ENCODE assay signal across 8 cellular contexts in genomic region chr1:202888204-202888506, GRCh38. TPM values are rescaled to one million over a fixed set of nuclear protein-coding genes. Genes with fewer than 3 reads are reported as not detected.
DNase-seq lines count a peak whose midpoint lies in the region; ATAC-seq lines count a peak whose summit lies in the region.

No MANE protein-coding gene starts in this region.

- intact Hi-C loops in activated CD4-positive, alpha-beta T cell treated with anti-CD3 and anti-CD28 coated beads, Interleukin-2, amount 10 ng/mL, durations not matched to agents 24 days and 14 days (cut with micrococcal nuclease): loop anchor here (2.0 to 5.0 kb wide), 3 partner anchors 81 to 541 kb away; partner anchors contain the start of gene PPP1R12B

- no peaks in the 10 kb centered on the region for H3K9me3 ChIP-seq in iPS-15b (ENCODE audit: control insufficient read depth, insufficient read depth, low read length)

- peaks cover 2% of the 10 kb centered on the region for H3K27me3 Mint-ChIP-seq in activated CD4-positive, alpha-beta T cell treated with anti-CD3 and anti-CD28 coated beads, Interleukin-2, amount 10 ng/mL, durations not matched to agents 24 days and 14 days
- no peaks in the 10 kb centered on the region for H3K27me3 Mint-ChIP-seq in activated CD8-positive, alpha-beta T cell treated with anti-CD3 and anti-CD28 coated beads, Interleukin-2, amount 10 ng/mL, durations not matched to agents 7 days and 5 days (ENCODE audit: low read depth)
- H3K27me3 Mint-ChIP-seq in stimulated activated naive CD8-positive, alpha-beta T cell treated with anti-CD3 and anti-CD28 coated beads, Interleukin-15, amount 100 ng/mL, for 72 hours: no peaks in the 10 kb centered on the region

- ATAC-seq in activated CD8-positive, alpha-beta T cell treated with anti-CD3 and anti-CD28 coated beads, Interleukin-2, amount 10 ng/mL, durations not matched to agents 7 days and 5 days: no peak
- no peak for ATAC-seq in stimulated activated naive CD8-positive, alpha-beta T cell treated with anti-CD3 and anti-CD28 coated beads, Interleukin-15, amount 100 ng/mL, for 72 hours
- ATAC-seq in GM18868 (IDR thresholded peaks at IDR 0.05; ENCODE audit: unreplicated experiment) (no peak), HG03280 (IDR thresholded peaks at IDR 0.05; ENCODE audit: unreplicated experiment) (no peak)

- no peak for DNase-seq in activated CD4-positive, alpha-beta T cell treated with anti-CD3 and anti-CD28 coated beads, Interleukin-2, amount 10 ng/mL, durations not matched to agents 24 days and 14 days
- no peak for DNase-seq in activated CD4-positive, alpha-beta T cell treated with anti-CD3 and anti-CD28 coated beads, Interleukin-2, amount 50 U/mL, for 4 hours
- no peak for DNase-seq in activated CD8-positive, alpha-beta T cell treated with anti-CD3 and anti-CD28 coated beads, Interleukin-2, amount 10 ng/mL, durations not matched to agents 7 days and 5 days
- no peak for DNase-seq in stimulated activated naive CD8-positive, alpha-beta T cell treated with anti-CD3 and anti-CD28 coated beads, Interleukin-15, amount 100 ng/mL, for 72 hours
- DNase-seq in anterior cingulate cortex (lab: John Stamatoyannopoulos, UW): no peak

- CTCF ChIA-PET in activated CD8-positive, alpha-beta T cell treated with anti-CD3 and anti-CD28 coated beads, Interleukin-2, amount 10 ng/mL, durations not matched to agents 7 days and 5 days (lab: Charles Lee): interaction anchor here (1.2 kb wide), 2 partner anchors 80 to 112 kb away, joined by 4 to 6 read pairs; partner anchors contain the start of gene CYB5R1

- H3K36me3 Mint-ChIP-seq in activated CD4-positive, alpha-beta T cell treated with anti-CD3 and anti-CD28 coated beads, Interleukin-2, amount 10 ng/mL, durations not matched to agents 24 days and 14 days (ENCODE audit: low read depth): peaks cover 21% of the 10 kb centered on the region
- H3K36me3 Mint-ChIP-seq in activated CD8-positive, alpha-beta T cell treated with anti-CD3 and anti-CD28 coated beads, Interleukin-2, amount 10 ng/mL, durations not matched to agents 7 days and 5 days (ENCODE audit: low read depth): peaks cover 28% of the 10 kb centered on the region

- H3K4me3 ChIP-seq in iPS-15b (ENCODE audit: low read depth, low read length): peak overlapping the region; percentile 97

- peak overlapping the region; percentile 92 for H3K4me3 Mint-ChIP-seq in activated CD4-positive, alpha-beta T cell treated with anti-CD3 and anti-CD28 coated beads, Interleukin-2, amount 10 ng/mL, durations not matched to agents 24 days and 14 days
- peak overlapping the region; percentile 94 for H3K4me3 Mint-ChIP-seq in activated CD8-positive, alpha-beta T cell treated with anti-CD3 and anti-CD28 coated beads, Interleukin-2, amount 10 ng/mL, durations not matched to agents 7 days and 5 days
- H3K4me3 Mint-ChIP-seq in stimulated activated naive CD8-positive, alpha-beta T cell treated with anti-CD3 and anti-CD28 coated beads, Interleukin-15, amount 100 ng/mL, for 72 hours: peak overlapping the region; percentile 87 to 89

- H3K27ac Mint-ChIP-seq in activated CD4-positive, alpha-beta T cell treated with anti-CD3 and anti-CD28 coated beads, Interleukin-2, amount 10 ng/mL, durations not matched to agents 24 days and 14 days: peak overlapping the region; percentile 92
- H3K27ac Mint-ChIP-seq in activated CD8-positive, alpha-beta T cell treated with anti-CD3 and anti-CD28 coated beads, Interleukin-2, amount 10 ng/mL, durations not matched to agents 7 days and 5 days: peak overlapping the region; percentile 91
- H3K27ac Mint-ChIP-seq in stimulated activated naive CD8-positive, alpha-beta T cell treated with anti-CD3 and anti-CD28 coated beads, Interleukin-15, amount 100 ng/mL, for 72 hours: peak overlapping the region; percentile 93 to 94

- H3K9me3 Mint-ChIP-seq in activated CD4-positive, alpha-beta T cell treated with anti-CD3 and anti-CD28 coated beads, Interleukin-2, amount 10 ng/mL, durations not matched to agents 24 days and 14 days: no peaks in the 10 kb centered on the region
- no peaks in the 10 kb centered on the region for H3K9me3 Mint-ChIP-seq in activated CD8-positive, alpha-beta T cell treated with anti-CD3 and anti-CD28 coated beads, Interleukin-2, amount 10 ng/mL, durations not matched to agents 7 days and 5 days (ENCODE audit: insufficient read depth)
- H3K9me3 Mint-ChIP-seq in stimulated activated naive CD8-positive, alpha-beta T cell treated with anti-CD3 and anti-CD28 coated beads, Interleukin-15, amount 100 ng/mL, for 72 hours: no peaks in the 10 kb centered on the region

- H3K27me3 ChIP-seq in iPS-15b (ENCODE audit: control insufficient read depth, insufficient read depth, low read length): no peaks in the 10 kb centered on the region

- peaks cover 24% of the 10 kb centered on the region for H3K4me1 Mint-ChIP-seq in activated CD4-positive, alpha-beta T cell treated with anti-CD3 and anti-CD28 coated beads, Interleukin-2, amount 10 ng/mL, durations not matched to agents 24 days and 14 days
- H3K4me1 Mint-ChIP-seq in activated CD8-positive, alpha-beta T cell treated with anti-CD3 and anti-CD28 coated beads, Interleukin-2, amount 10 ng/mL, durations not matched to agents 7 days and 5 days (ENCODE audit: low read depth): peaks cover 19% of the 10 kb centered on the region
- H3K4me1 Mint-ChIP-seq in stimulated activated naive CD8-positive, alpha-beta T cell treated with anti-CD3 and anti-CD28 coated beads, Interleukin-15, amount 100 ng/mL, for 72 hours: peaks cover 13% of the 10 kb centered on the region

- POLR2A ChIA-PET in activated CD8-positive, alpha-beta T cell treated with anti-CD3 and anti-CD28 coated beads, Interleukin-2, amount 10 ng/mL, durations not matched to agents 7 days and 5 days (lab: Charles Lee): interaction anchor here (0.6 to 2.3 kb wide), 6 partner anchors 30 to 546 kb away, joined by 3 to 12 read pairs (median 4); partner anchors contain the start of genes CYB5R1, KDM5B, KLHL12 and TMEM183A

- peak overlapping the region; percentile 88 for H3K9ac ChIP-seq in iPS-15b (ENCODE audit: low read depth, low read length)

- H3K4me1 ChIP-seq in iPS-15b (ENCODE audit: control insufficient read depth, insufficient read depth, low read length): peaks cover 14% of the 10 kb centered on the region

- H3K36me3 ChIP-seq in iPS-15b (ENCODE audit: control insufficient read depth, insufficient read depth, low read length): peaks cover 2% of the 10 kb centered on the region

RNA-seq across cellular contexts. Expression of gene RABIF, which starts 0.8 kb away (rescaled TPM):
- total RNA-seq in activated CD4-positive, alpha-beta T cell treated with anti-CD3 and anti-CD28 coated beads, Interleukin-2, amount 10 ng/mL, durations not matched to agents 24 days and 14 days: 11.8 and 12.7 TPM in 2 replicates
- 10 to 100 TPM; 13.6 TPM for total RNA-seq in activated CD8-positive, alpha-beta T cell treated with anti-CD3 and anti-CD28 coated beads, Interleukin-2, amount 10 ng/mL, durations not matched to agents 7 days and 5 days

RNA-seq across cellular contexts. Expression of gene KLHL12, which starts 38.9 kb away (rescaled TPM):
- 28.0 and 30.5 TPM in 2 replicates for total RNA-seq in activated CD4-positive, alpha-beta T cell treated with anti-CD3 and anti-CD28 coated beads, Interleukin-2, amount 10 ng/mL, durations not matched to agents 24 days and 14 days
- total RNA-seq in activated CD8-positive, alpha-beta T cell treated with anti-CD3 and anti-CD28 coated beads, Interleukin-2, amount 10 ng/mL, durations not matched to agents 7 days and 5 days: 10 to 100 TPM; 27.8 to 31.7 TPM
